In the genomic region with DNA sequence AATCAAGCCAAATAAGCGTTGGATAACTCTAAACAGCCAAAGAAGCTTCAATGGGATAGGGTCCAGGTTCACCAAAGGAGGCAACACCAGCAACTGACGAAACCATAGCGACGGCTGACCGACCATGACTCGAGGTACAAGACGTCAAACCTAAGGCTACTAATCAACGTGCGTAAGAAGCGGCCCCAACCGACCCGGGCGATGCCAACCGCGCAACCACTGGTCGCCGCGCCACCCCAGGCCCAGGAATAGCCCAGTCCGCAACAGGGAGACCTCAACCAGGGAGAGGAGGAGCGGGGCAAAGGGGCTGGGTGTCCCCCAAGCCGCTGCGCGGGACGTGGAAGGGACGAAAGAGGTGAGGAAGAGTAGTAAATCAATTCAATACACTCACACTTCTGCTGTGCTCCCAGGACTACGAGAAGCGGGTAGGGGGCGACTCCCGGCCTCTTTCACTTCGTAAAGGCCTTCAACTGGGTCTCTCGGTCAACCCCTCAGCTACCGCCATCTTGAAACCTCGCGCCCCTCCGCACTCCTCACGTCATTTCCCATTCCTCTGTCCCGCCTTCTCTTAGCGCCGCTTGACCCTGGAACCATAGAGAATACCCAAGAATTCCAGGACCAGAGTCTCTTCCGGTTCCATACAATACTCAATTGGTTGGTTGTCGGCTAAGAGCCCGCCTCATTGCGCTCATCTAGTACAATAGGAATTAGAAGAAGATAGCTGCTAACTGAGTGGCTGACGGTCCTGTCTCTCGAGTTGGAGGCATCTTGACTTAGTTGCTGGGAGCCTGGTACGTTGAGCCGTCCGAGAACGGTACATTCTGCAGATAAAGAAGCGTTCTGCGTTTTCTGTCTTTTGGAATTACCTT, we compare ENCODE assay signal across 8 cellular contexts. TPM values are rescaled to one million over a fixed set of nuclear protein-coding genes. Genes with fewer than 3 reads are reported as not detected.
A peak's percentile ranks its signal among the peaks of the same experiment; 100 is the strongest.
DNase-seq lines count a peak whose midpoint lies in the region; ATAC-seq and TF ChIP-seq lines count a peak whose summit lies in the region.

A gene with protein sequence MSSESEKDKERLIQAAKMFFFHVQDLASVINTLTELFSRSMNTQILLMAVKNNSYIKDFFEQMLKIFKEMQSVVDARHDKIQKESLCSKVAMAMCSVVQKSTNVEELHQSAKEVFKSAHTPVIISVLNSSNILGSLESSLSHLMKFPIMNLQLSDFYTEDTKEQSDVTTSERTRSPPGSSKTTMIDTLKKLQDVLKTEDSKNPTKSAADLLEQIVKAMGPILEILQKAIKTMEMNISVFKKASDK (plus strand): TSS at position 710 of the 869 bp plus-strand sequence. CDS start 19,266 bp downstream, outside the sequence.
A gene (minus strand): TSS at position 518 of the 869 bp plus-strand sequence. CDS start 2,095 bp downstream, outside the sequence.

- H3K4me3 ChIP-seq in RWPE2 (ENCODE audit: severe bottlenecking) = peak within 1 kb of the TSS; percentile 94

- H3K36me3 ChIP-seq in RWPE2 (ENCODE audit: low read depth) = peaks cover 38% of the 10 kb centered on the region

- no peak within 1 kb of the TSS for H2BK12ac ChIP-seq in H9 (ENCODE audit: insufficient read length, low read depth, low read length)

- H3K9me3 ChIP-seq in H9 (ENCODE audit: control insufficient read depth, low read depth, low read length) = no peaks in the 10 kb centered on the region
- no peaks in the 10 kb centered on the region for H3K9me3 ChIP-seq in RWPE2 (ENCODE audit: severe bottlenecking)

- peak; percentile 100 for DNase-seq in G401 (ENCODE audit: low spot score)
- DNase-seq in H9 = peak; percentile 98
- peak; percentile 100 for DNase-seq in M059J (ENCODE audit: low read depth)
- peak; percentile 80 for DNase-seq in RWPE2 (ENCODE audit: low spot score)
- DNase-seq in activated effector memory CD4-positive, alpha-beta T cell treated with Interleukin-2 at 50 U/mL for 16 hours = peak; percentile 83
- peak; percentile 97 for DNase-seq in fibroblast of the conjunctiva (ENCODE audit: low read depth)
- peak; percentile 91 for DNase-seq in natural killer cell treated with Interleukin-12 subunit alpha and Interleukin-12 subunit beta and Interleukin-15 and Interleukin-18, amount 100 ng/mL, for 72 hours (ENCODE audit: low spot score)
- DNase-seq in stimulated activated naive CD4-positive, alpha-beta T cell treated with Interleukin-2 at 50 U/mL for 16 hours (lab: John Stamatoyannopoulos, UW) = peak; percentile 89

- no peak within 1 kb of the TSS for H3K4ac ChIP-seq in H9 (ENCODE audit: low read depth, low read length)

- no peak within 1 kb of the TSS for H2BK20ac ChIP-seq in H9 (ENCODE audit: low read depth, low read length, poor library complexity, severe bottlenecking)

- in situ Hi-C loops in G401 (cut with HindIII; ENCODE audit: low sequenced_read_pairs) = no loop called here

- H3K4me2 ChIP-seq in H9 (ENCODE audit: insufficient read depth, insufficient read length, low read length) = peak within 1 kb of the TSS; percentile 85

- no peak within 1 kb of the TSS for H4K8ac ChIP-seq in H9 (replicated peaks; ENCODE audit: insufficient read length, low read depth, low read length)

- peak; percentile 99 for ATAC-seq in RWPE2 (ENCODE audit: low read depth)
- peak; percentile 99 to 100 for ATAC-seq in natural killer cell treated with Interleukin-12 subunit alpha and Interleukin-12 subunit beta and Interleukin-15 and Interleukin-18, amount 100 ng/mL, for 72 hours

- H2AFZ ChIP-seq in H9 (ENCODE audit: low read length) = peak within 1 kb of the TSS; percentile 51

- H3K27ac Mint-ChIP-seq in H9 = no peak within 1 kb of the TSS
- no peak within 1 kb of the TSS for H3K27ac Mint-ChIP-seq in natural killer cell treated with Interleukin-12 subunit alpha and Interleukin-12 subunit beta and Interleukin-15 and Interleukin-18, amount 100 ng/mL, for 72 hours

- H3K27me3 ChIP-seq in H9 (ENCODE audit: insufficient read depth, low read length) = no peaks in the 10 kb centered on the region
- no peaks in the 10 kb centered on the region for H3K27me3 ChIP-seq in RWPE2 (ENCODE audit: insufficient read depth, poor library complexity, severe bottlenecking)

- no peak within 1 kb of the TSS for H4K91ac ChIP-seq in H9 (ENCODE audit: insufficient read length, low read depth, low read length)

- TF ChIP-seq CTCF in H9 (conservative IDR thresholded peaks at IDR 0.05) = no peak
- TF ChIP-seq CTCF in RWPE2 (IDR thresholded peaks at IDR 0.05; ENCODE audit: poor library complexity, severe bottlenecking) = no peak

- H3K9ac ChIP-seq in H9 (ENCODE audit: extremely low read depth, insufficient read length, low read length) = peak within 1 kb of the TSS; percentile 89

- peaks cover 18% of the 10 kb centered on the region for H3K79me2 ChIP-seq in H9 (ENCODE audit: insufficient read depth, low read length)

- no CpG with 5 or more reads among the region's 51 CpGs for WGBS in H9 (ENCODE audit: extremely low coverage, insufficient read length, low lambda C conversion rate)

- no peak within 1 kb of the TSS for H2BK120ac ChIP-seq in H9 (ENCODE audit: low read depth, low read length, poor library complexity, severe bottlenecking)

- no peaks in the 10 kb centered on the region for H3K23me2 ChIP-seq in H9 (ENCODE audit: insufficient read length, low read depth, low read length, poor library complexity, severe bottlenecking)

- H3K27ac ChIP-seq in H9 (ENCODE audit: insufficient read length, low read depth, low read length) (no peak within 1 kb of the TSS), RWPE2 (ENCODE audit: poor library complexity, severe bottlenecking) (peak within 1 kb of the TSS; percentile 40)

- no peaks in the 10 kb centered on the region for H3K27me3 Mint-ChIP-seq in H9 (ENCODE audit: low read depth)
- H3K27me3 Mint-ChIP-seq in natural killer cell treated with Interleukin-12 subunit alpha and Interleukin-12 subunit beta and Interleukin-15 and Interleukin-18, amount 100 ng/mL, for 72 hours = no peaks in the 10 kb centered on the region

- peaks cover 7 to 18% of the 10 kb centered on the region in 2 experiments; a peak in 3 of 4 replicates for H3K4me1 Mint-ChIP-seq in H9
- H3K4me1 Mint-ChIP-seq in natural killer cell treated with Interleukin-12 subunit alpha and Interleukin-12 subunit beta and Interleukin-15 and Interleukin-18, amount 100 ng/mL, for 72 hours (ENCODE audit: low read depth in 2 of 2) = peaks cover 0 to 8% of the 10 kb centered on the region in 2 donors

- no peak within 1 kb of the TSS for H3K23ac ChIP-seq in H9 (ENCODE audit: insufficient read length, low read depth, low read length)

- H3K56ac ChIP-seq in H9 (ENCODE audit: insufficient read length, low read depth, low read length) = no peak within 1 kb of the TSS

- no peak within 1 kb of the TSS for H3K4me3 Mint-ChIP-seq in H9
- no peak within 1 kb of the TSS for H3K4me3 Mint-ChIP-seq in natural killer cell treated with Interleukin-12 subunit alpha and Interleukin-12 subunit beta and Interleukin-15 and Interleukin-18, amount 100 ng/mL, for 72 hours

- no peaks in the 10 kb centered on the region for H4K20me1 ChIP-seq in H9 (ENCODE audit: control insufficient read depth, insufficient read depth, insufficient read length)

- H3K36me3 Mint-ChIP-seq in H9 (ENCODE audit: insufficient read depth in 1 of 3, low read depth in 3 of 3) = peaks cover 5 to 25% (median 18%) of the 10 kb centered on the region in 3 experiments; a peak in 5 of 7 replicates
- peaks cover 16% of the 10 kb centered on the region for H3K36me3 Mint-ChIP-seq in natural killer cell treated with Interleukin-12 subunit alpha and Interleukin-12 subunit beta and Interleukin-15 and Interleukin-18, amount 100 ng/mL, for 72 hours

- H4K5ac ChIP-seq in H9 (ENCODE audit: insufficient read length, low read depth, low read length) = peak within 1 kb of the TSS; percentile 28

- no peaks in the 10 kb centered on the region for H3K4me1 ChIP-seq in H9 (ENCODE audit: insufficient read depth, low read length)
- no peaks in the 10 kb centered on the region for H3K4me1 ChIP-seq in RWPE2 (ENCODE audit: insufficient read depth, poor library complexity, severe bottlenecking)

- no peak within 1 kb of the TSS for H2BK15ac ChIP-seq in H9 (ENCODE audit: low read depth, low read length)

- H3K18ac ChIP-seq in H9 (ENCODE audit: insufficient read length, low read depth, low read length) = peak within 1 kb of the TSS; percentile 85

- no peak within 1 kb of the TSS for H2AK5ac ChIP-seq in H9 (ENCODE audit: insufficient read length, low read length)

- H3T11ph ChIP-seq in H9 (ENCODE audit: low read length) = no peak within 1 kb of the TSS

- peak within 1 kb of the TSS; percentile 7 for H2BK5ac ChIP-seq in H9 (ENCODE audit: insufficient read length, low read length)

- peaks cover 1% of the 10 kb centered on the region for H3K79me1 ChIP-seq in H9 (ENCODE audit: insufficient read depth, low read depth, low read length, poor library complexity, severe bottlenecking)

- peak within 1 kb of the TSS; percentile 87 for H3K14ac ChIP-seq in H9 (ENCODE audit: insufficient read depth, low read length)

- H3K9me3 Mint-ChIP-seq in H9 = no peaks in the 10 kb centered on the region
- H3K9me3 Mint-ChIP-seq in natural killer cell treated with Interleukin-12 subunit alpha and Interleukin-12 subunit beta and Interleukin-15 and Interleukin-18, amount 100 ng/mL, for 72 hours = no peaks in the 10 kb centered on the region

RNA-seq across cellular contexts. Expression of the first gene that starts in this region (rescaled TPM):
- 1.6 and 2.6 TPM in 2 replicates for total RNA-seq in G401 (2014; rRNA removed; shearing (Covaris generic))
- 1.6 and 1.9 TPM in 2 replicates for total RNA-seq in H9 (2021)
- total RNA-seq in M059J (2014; rRNA removed; shearing (Covaris generic)) = 0.69 and 2.0 TPM in 2 replicates
- total RNA-seq in natural killer cell treated with Interleukin-12 subunit alpha and Interleukin-12 subunit beta and Interleukin-15 and Interleukin-18, amount 100 ng/mL, for 72 hours = 1 to 10 TPM; 1.4 to 2.3 TPM

RNA-seq across cellular contexts. Expression of the second gene that starts in this region (rescaled TPM):
- 17.8 and 18.4 TPM in 2 replicates for total RNA-seq in G401 (2014; rRNA removed; shearing (Covaris generic))
- 108 TPM in 2 replicates for total RNA-seq in H9 (2021)
- 22.1 and 27.4 TPM in 2 replicates for total RNA-seq in M059J (2014; rRNA removed; shearing (Covaris generic))
- total RNA-seq in natural killer cell treated with Interleukin-12 subunit alpha and Interleukin-12 subunit beta and Interleukin-15 and Interleukin-18, amount 100 ng/mL, for 72 hours = 10 to 100 TPM; 74.0 to 96.2 TPM
